ENCODE assay signal across 8 cellular contexts in genomic region chr2:120231564-120231973, GRCh38. TPM values are rescaled to one million over a fixed set of nuclear protein-coding genes. Genes with fewer than 3 reads are reported as not detected.
A peak's percentile ranks its signal among the peaks of the same experiment; 100 is the strongest.
DNase-seq lines count a peak whose midpoint lies in the region; ATAC-seq and TF ChIP-seq lines count a peak whose summit lies in the region.

No MANE protein-coding gene starts in this region.

- no peak overlapping the region for H2BK12ac ChIP-seq in trophoblast cell (ENCODE audit: low read length)

- TF ChIP-seq POLR2A in sigmoid colon (IDR thresholded peaks at IDR 0.05) = no peak

- H2BK120ac ChIP-seq in trophoblast cell (ENCODE audit: insufficient read depth, low read length, poor library complexity) = no peak overlapping the region

- no peaks in the 10 kb centered on the region for H3K36me3 ChIP-seq in sigmoid colon
- H3K36me3 ChIP-seq in trophoblast cell (ENCODE audit: control insufficient read depth in 1 of 2, insufficient read depth in 2 of 2, low read length in 2 of 2) = no peaks in the 10 kb centered on the region

- peak overlapping the region; percentile 93 for H3K27ac Mint-ChIP-seq in activated T-helper 17 cell treated with anti-CD3 and anti-CD28 coated beads, Interleukin-2, amount 50 U/mL, for 72 hours

- H3K18ac ChIP-seq in trophoblast cell (ENCODE audit: low read length) = no peak overlapping the region

- no peak overlapping the region for H2AFZ ChIP-seq in trophoblast cell (ENCODE audit: insufficient read depth, low read length, poor library complexity)

- no peaks in the 10 kb centered on the region for H3K27me3 ChIP-seq in sigmoid colon
- no peaks in the 10 kb centered on the region for H3K27me3 ChIP-seq in trophoblast cell (ENCODE audit: insufficient read depth, low read length)

- peaks cover 0 to 23% (median 13%) of the 10 kb centered on the region in 4 donors for H3K4me1 ChIP-seq in sigmoid colon
- H3K4me1 ChIP-seq in trophoblast cell (ENCODE audit: control insufficient read depth in 1 of 2, insufficient read depth in 2 of 2, low read length in 2 of 2) = peaks cover 0 to 3% of the 10 kb centered on the region in 2 experiments

- H4K12ac ChIP-seq in trophoblast cell (ENCODE audit: low read depth, low read length) = no peak overlapping the region

- H3K4me1 Mint-ChIP-seq in activated T-helper 17 cell treated with anti-CD3 and anti-CD28 coated beads, Interleukin-2, amount 50 U/mL, for 72 hours = peaks cover 24% of the 10 kb centered on the region

- 72 to 75% methylated on average over 4 of the region's 4 CpGs for WGBS in sigmoid colon, 2 donors
- no CpG with 5 or more reads among the region's 4 CpGs for WGBS in trophoblast cell (ENCODE audit: extremely low coverage, insufficient coverage, insufficient read length)

- no peak for TF ChIP-seq CTCF in sigmoid colon (IDR thresholded peaks at IDR 0.05)

- DNase-seq in sigmoid colon = no peak
- no peak for DNase-seq in iPS-NIHi7 (ENCODE audit: extremely low spot score)
- DNase-seq in epidermal melanocyte (ENCODE audit: insufficient read length, low spot score) = no peak
- DNase-seq in trophoblast cell = no peak
- no peak for DNase-seq in NCI-H2081 treated with DMSO at 0.1 percent for 48 hours (lab: John Stamatoyannopoulos, UW)

- no peaks in the 10 kb centered on the region for H3K79me1 ChIP-seq in trophoblast cell (ENCODE audit: low read length)

- H4K91ac ChIP-seq in trophoblast cell (ENCODE audit: low read depth, low read length) = no peak overlapping the region

- H3K4ac ChIP-seq in trophoblast cell (ENCODE audit: low read depth, low read length) = no peak overlapping the region

- no peak overlapping the region for H3K14ac ChIP-seq in trophoblast cell (ENCODE audit: low read length)

- no peak overlapping the region for H4K8ac ChIP-seq in trophoblast cell (ENCODE audit: low read depth, low read length)

- intact Hi-C loops in sigmoid colon (cut with DNase I) = loop anchor here (10.0 kb wide), 1 partner anchor 843 kb away; no protein-coding TSS in a partner anchor

- H2AK5ac ChIP-seq in trophoblast cell (ENCODE audit: low read length) = no peak overlapping the region

- no peaks in the 10 kb centered on the region for H3K27me3 Mint-ChIP-seq in activated T-helper 17 cell treated with anti-CD3 and anti-CD28 coated beads, Interleukin-2, amount 50 U/mL, for 72 hours

- H3K27ac ChIP-seq in sigmoid colon = peak overlapping the region; percentile 51 to 71 (median 66)
- H3K27ac ChIP-seq in trophoblast cell (ENCODE audit: low read depth, low read length) = no peak overlapping the region

- no peaks in the 10 kb centered on the region for H3K9me3 Mint-ChIP-seq in activated T-helper 17 cell treated with anti-CD3 and anti-CD28 coated beads, Interleukin-2, amount 50 U/mL, for 72 hours

- no peak overlapping the region for H3K23ac ChIP-seq in trophoblast cell (ENCODE audit: low read length)

- no peaks in the 10 kb centered on the region for H3K9me3 ChIP-seq in sigmoid colon
- peaks cover 4% of the 10 kb centered on the region for H3K9me3 ChIP-seq in trophoblast cell (ENCODE audit: insufficient read depth, low read depth, low read length)

- no peak overlapping the region for H2BK5ac ChIP-seq in trophoblast cell (ENCODE audit: low read depth, low read length, poor library complexity)

- ATAC-seq in GM18520 (IDR thresholded peaks at IDR 0.05; ENCODE audit: unreplicated experiment) (peak; percentile 9), HG02884 (IDR thresholded peaks at IDR 0.05; ENCODE audit: unreplicated experiment) (peak; percentile 6)
- peak; percentile 47 for ATAC-seq in activated T-helper 17 cell treated with anti-CD3 and anti-CD28 coated beads, Interleukin-2, amount 50 U/mL, for 72 hours (replicated peaks)

- H3K4me3 ChIP-seq in sigmoid colon = peak overlapping the region in 3 of 4 donors; percentile 45 to 50 (median 48)
- H3K4me3 ChIP-seq in trophoblast cell (ENCODE audit: low read depth, low read length) = no peak overlapping the region

- no peaks in the 10 kb centered on the region for H3K79me2 ChIP-seq in trophoblast cell (ENCODE audit: control insufficient read depth, insufficient read depth, low read length, poor library complexity)

- H3K36me3 Mint-ChIP-seq in activated T-helper 17 cell treated with anti-CD3 and anti-CD28 coated beads, Interleukin-2, amount 50 U/mL, for 72 hours (ENCODE audit: low read depth) = peaks cover 27% of the 10 kb centered on the region

- H3K9ac ChIP-seq in trophoblast cell (ENCODE audit: low read length) = no peak overlapping the region

- no peak for TF ChIP-seq EP300 in sigmoid colon (IDR thresholded peaks at IDR 0.05)

- no peak overlapping the region for H3K4me2 ChIP-seq in trophoblast cell (ENCODE audit: low read length)

- H3K4me3 Mint-ChIP-seq in activated T-helper 17 cell treated with anti-CD3 and anti-CD28 coated beads, Interleukin-2, amount 50 U/mL, for 72 hours = peak overlapping the region; percentile 85

RNA-seq across cellular contexts. Expression of gene TMEM185B, which starts 8.4 kb away (rescaled TPM):
- 10 to 100 TPM; 28.0 to 31.2 TPM for total RNA-seq in activated T-helper 17 cell treated with anti-CD3 and anti-CD28 coated beads, Interleukin-2, amount 50 U/mL, for 72 hours
- total RNA-seq in sigmoid colon = 10 to 100 TPM; 16.8 to 32.1 (median 25.0) TPM
- 1 to 10 TPM; 1.6 to 9.7 (median 1.8) TPM for polyA plus RNA-seq in sigmoid colon
- polyA plus RNA-seq in trophoblast cell (2013) = 10.6 and 10.8 TPM in 2 replicates

RNA-seq across cellular contexts. Expression of gene RALB, which starts 21.1 kb away (rescaled TPM):
- total RNA-seq in activated T-helper 17 cell treated with anti-CD3 and anti-CD28 coated beads, Interleukin-2, amount 50 U/mL, for 72 hours = 10 to 100 TPM; 77.4 to 91.9 TPM
- total RNA-seq in sigmoid colon = 10 to 100 TPM; 47.9 to 60.2 (median 50.5) TPM
- 100 to 1,000 TPM in 2 of 3 donors, 10 to 100 TPM in 1; 86.6 to 143 (median 118) TPM for polyA plus RNA-seq in sigmoid colon
- 61.1 and 61.5 TPM in 2 replicates for polyA plus RNA-seq in trophoblast cell (2013)
